ENCODE assay signal across 27 cellular contexts in the genomic region with DNA sequence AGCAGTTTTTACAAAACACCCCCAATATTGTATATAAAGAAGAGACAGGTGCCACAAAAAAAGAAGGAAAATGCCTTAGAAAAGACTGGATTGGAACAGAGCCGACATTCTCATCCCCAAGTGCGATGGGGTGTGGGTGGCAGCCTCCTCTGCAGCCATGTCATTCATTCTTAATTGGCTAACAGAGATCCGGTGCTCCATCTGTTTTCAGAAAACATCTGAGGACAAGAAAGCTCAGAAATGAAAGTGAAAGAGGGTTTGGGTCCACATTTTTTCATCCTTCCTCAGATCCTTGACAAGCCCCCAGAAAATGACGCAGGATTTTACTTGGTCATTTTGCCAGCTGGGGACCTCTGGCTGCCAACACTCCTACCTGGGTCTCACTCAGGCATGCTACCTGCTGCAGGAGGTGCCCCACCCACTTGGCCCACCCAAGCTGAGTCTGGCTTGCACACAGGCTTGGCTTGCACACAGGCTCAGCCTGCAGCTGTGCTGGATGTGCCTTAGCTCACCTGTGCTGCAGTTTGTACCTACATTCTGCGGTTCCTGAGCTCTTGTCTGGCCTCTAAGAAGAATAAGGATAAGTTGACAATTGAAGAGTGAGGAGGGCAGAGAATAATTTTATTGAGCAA. TPM values are rescaled to one million over a fixed set of nuclear protein-coding genes. Genes with fewer than 3 reads are reported as not detected.
DNase-seq lines count a peak whose midpoint lies in the region; ATAC-seq, FAIRE-seq and TF ChIP-seq lines count a peak whose summit lies in the region.
"Had no signal": no experiment of that assay in that cellular context is flagged by ENCODE, and none has a peak within 500 bp of the region (broad histone marks: within the 10 kb centered on the region; RNA-seq: fewer than 3 reads in every experiment).

No MANE protein-coding gene starts in this region.

- no peak overlapping the region for H2AFZ ChIP-seq in mammary epithelial cell (ENCODE audit: low read depth, low read length)
- H2AFZ ChIP-seq in trophoblast cell (ENCODE audit: insufficient read depth, low read length, poor library complexity), result no peak overlapping the region

- no peak overlapping the region for H4K91ac ChIP-seq in trophoblast cell (ENCODE audit: low read depth, low read length)

- in situ Hi-C loops in mammary epithelial cell (cut with MboI; ENCODE audit: low sequenced_read_pairs in 2 of 2), result no loop called here

- TF ChIP-seq CTCF in breast epithelium (IDR thresholded peaks at IDR 0.05) (no peak), mammary epithelial cell (conservative IDR thresholded peaks at IDR 0.05 in 1 of 2, IDR thresholded peaks at IDR 0.05 in 1 of 2; ENCODE audit: extremely low read depth in 1 of 2, insufficient read depth in 1 of 2, low read depth in 1 of 2, low read length in 2 of 2) (no peak)

- no peak for ATAC-seq in GM18867 (IDR thresholded peaks at IDR 0.05; ENCODE audit: unreplicated experiment)
- ATAC-seq: SK-N-SH treated with all-trans-retinoic acid at 6 μM for 48 hours, T-helper 17 cell had no signal

- H3K4me1 ChIP-seq in breast epithelium, result no peaks in the 10 kb centered on the region
- H3K4me1 ChIP-seq in mammary epithelial cell (ENCODE audit: insufficient read depth, low read length), result no peaks in the 10 kb centered on the region
- no peaks in the 10 kb centered on the region for H3K4me1 ChIP-seq in trophoblast cell (ENCODE audit: control insufficient read depth in 1 of 2, insufficient read depth in 2 of 2, low read length in 2 of 2)
- H3K4me1 ChIP-seq: BLaER1, HAP-1, SJCRH30 had no signal

- 16% methylated on average over 5 of the region's 5 CpGs for WGBS in mammary epithelial cell (ENCODE audit: low coverage, missing lambda C conversion rate)
- WGBS in trophoblast cell (ENCODE audit: extremely low coverage, insufficient coverage, insufficient read length), result no CpG with 5 or more reads among the region's 5 CpGs

- no peaks in the 10 kb centered on the region for H3K79me2 ChIP-seq in mammary epithelial cell (ENCODE audit: insufficient read depth, low read length)
- no peaks in the 10 kb centered on the region for H3K79me2 ChIP-seq in trophoblast cell (ENCODE audit: control insufficient read depth, insufficient read depth, low read length, poor library complexity)

- no peaks in the 10 kb centered on the region for H4K20me1 ChIP-seq in mammary epithelial cell (ENCODE audit: insufficient read depth, low read length)
- H4K20me1 ChIP-seq: BLaER1 had no signal

- no peak overlapping the region for H3K4ac ChIP-seq in trophoblast cell (ENCODE audit: low read depth, low read length)

- H3K27ac ChIP-seq in breast epithelium, result no peak overlapping the region
- H3K27ac ChIP-seq in mammary epithelial cell (ENCODE audit: insufficient read depth, low read depth, low read length), result no peak overlapping the region
- no peak overlapping the region for H3K27ac ChIP-seq in trophoblast cell (ENCODE audit: low read depth, low read length)
- H3K27ac ChIP-seq: BLaER1, SJCRH30 had no signal

- intact Hi-C loops in breast epithelium (cut with DNase I; ENCODE audit: low total_unique reads), result no loop called here
- intact Hi-C loops in mammary epithelial cell (cut with micrococcal nuclease), result loop anchor here (10.0 kb wide), 1 partner anchor 330 kb away; no protein-coding TSS in a partner anchor

- H3K79me1 ChIP-seq in trophoblast cell (ENCODE audit: low read length), result no peaks in the 10 kb centered on the region

- H2BK120ac ChIP-seq in trophoblast cell (ENCODE audit: insufficient read depth, low read length, poor library complexity), result no peak overlapping the region

- no peak for TF ChIP-seq POLR2A in breast epithelium (IDR thresholded peaks at IDR 0.05)

- DNase-seq in breast epithelium (ENCODE audit: low spot score in 2 of 2) (no peak), mammary epithelial cell (no peak), HTR-8/SVneo (ENCODE audit: insufficient read length, low spot score) (no peak), OCI-M1 (lab: John Stamatoyannopoulos, UW) (peak; percentile 75), trophoblast cell (no peak), UCSD-AML1 (lab: John Stamatoyannopoulos, UW; ENCODE audit: unreplicated experiment) (no peak), occipital lobe (lab: John Stamatoyannopoulos, UW) (no peak)
- DNase-seq: CD4-positive, CD25-positive, alpha-beta regulatory T cell; DMS79; HFFc6; IMR-90; Karpas-422; NCI-H2029; NCI-H446; NCI-H526; SJCRH30; T-helper 17 cell had no signal

- no peak overlapping the region for H4K12ac ChIP-seq in trophoblast cell (ENCODE audit: low read depth, low read length)

- H3K4me3 ChIP-seq in breast epithelium (peak overlapping the region in 2 of 3 donors; percentile 33 to 51), mammary epithelial cell (replicated peaks in 1 of 3; ENCODE audit: insufficient read depth in 1 of 3, low read depth in 2 of 3, low read length in 3 of 3) (no peak overlapping the region), trophoblast cell (ENCODE audit: low read depth, low read length) (peak overlapping the region; percentile 42)
- H3K4me3 ChIP-seq: BLaER1, HAP-1, SJCRH30 had no signal

- no peak overlapping the region for H4K8ac ChIP-seq in trophoblast cell (ENCODE audit: low read depth, low read length)

- peak; percentile 52 for FAIRE-seq in HTR-8/SVneo (lab: Jason Lieb, UNC)
- FAIRE-seq: D721Med, RCC 7860 had no signal

- H3K9ac ChIP-seq in mammary epithelial cell (ENCODE audit: insufficient read depth, low read length) (no peak overlapping the region), trophoblast cell (ENCODE audit: low read length) (no peak overlapping the region)
- H3K9ac ChIP-seq: BLaER1 had no signal

- H2AK5ac ChIP-seq in trophoblast cell (ENCODE audit: low read length), result no peak overlapping the region

- H3K4me2 ChIP-seq in mammary epithelial cell (ENCODE audit: insufficient read depth, low read depth, low read length), result no peak overlapping the region
- no peak overlapping the region for H3K4me2 ChIP-seq in trophoblast cell (ENCODE audit: low read length)
- H3K4me2 ChIP-seq: BLaER1 had no signal

- H2BK12ac ChIP-seq in trophoblast cell (ENCODE audit: low read length), result no peak overlapping the region

- no peak overlapping the region for H2BK5ac ChIP-seq in trophoblast cell (ENCODE audit: low read depth, low read length, poor library complexity)

- no peak overlapping the region for H3K23ac ChIP-seq in trophoblast cell (ENCODE audit: low read length)

- H3K36me3 ChIP-seq in breast epithelium (no peaks in the 10 kb centered on the region), mammary epithelial cell (ENCODE audit: insufficient read depth, low read length) (no peaks in the 10 kb centered on the region), trophoblast cell (ENCODE audit: control insufficient read depth in 1 of 2, insufficient read depth in 2 of 2, low read length in 2 of 2) (no peaks in the 10 kb centered on the region)
- H3K36me3 ChIP-seq: BLaER1, HAP-1, SJCRH30 had no signal

- H3K18ac ChIP-seq in trophoblast cell (ENCODE audit: low read length), result no peak overlapping the region

- no peaks in the 10 kb centered on the region for H3K27me3 ChIP-seq in breast epithelium
- H3K27me3 ChIP-seq in mammary epithelial cell (ENCODE audit: insufficient read depth, low read length), result no peaks in the 10 kb centered on the region
- no peaks in the 10 kb centered on the region for H3K27me3 ChIP-seq in trophoblast cell (ENCODE audit: insufficient read depth, low read length)
- H3K27me3 ChIP-seq: BLaER1, SJCRH30 had no signal

- H3K14ac ChIP-seq in trophoblast cell (ENCODE audit: low read length), result no peak overlapping the region

- H3K9me3 ChIP-seq in breast epithelium, result peaks cover 0 to 13% of the 10 kb centered on the region in 2 donors
- H3K9me3 ChIP-seq in mammary epithelial cell (replicated peaks; ENCODE audit: insufficient read depth, low read length), result no peaks in the 10 kb centered on the region
- H3K9me3 ChIP-seq in trophoblast cell (ENCODE audit: insufficient read depth, low read depth, low read length), result peaks cover 3% of the 10 kb centered on the region
- H3K9me3 ChIP-seq: HAP-1, SJCRH30 had no signal

- CTCF ChIA-PET in mammary epithelial cell (lab: Charles Lee; ENCODE audit: low non-redundant PET), result no interaction called here

- dilution Hi-C loops in mammary epithelial cell (cut with HindIII; ENCODE audit: low sequenced_read_pairs), result no loop called here

- no TSS peak for BruUV-seq in mammary epithelial cell (replicated peaks; lab: Mats Ljungman, UMichigan)

RNA-seq across cellular contexts. Expression of a gene that starts 21.9 kb away (rescaled TPM):
- not detected for total RNA-seq in breast epithelium
- not detected for total RNA-seq in mammary epithelial cell
- polyA plus RNA-seq in mammary epithelial cell, result not detected
- not detected for polyA minus RNA-seq in mammary epithelial cell
- not detected in 2 replicates for polyA plus RNA-seq in trophoblast cell (2013)
- not detected for total RNA-seq in occipital lobe
- total RNA-seq: A172; CD4-positive, CD25-positive, alpha-beta regulatory T cell; HFFc6; IMR-90; MCF 10A; OCI-LY7; SJCRH30; T-helper 17 cell had no signal
- polyA plus RNA-seq: AG04450; CD4-positive, CD25-positive, alpha-beta regulatory T cell; IMR-90 had no signal

Comparison
In these comparisons a context has a peak if more than half of its experiments do, and no peak if none do; other contexts are left out.
1. H3K4me3 ChIP-seq: peak in breast epithelium (2 of 3) and trophoblast cell (single experiment); none in mammary epithelial cell (0 of 3).